Comparison of ENCODE assay signal across 9 cellular contexts in the genomic region with DNA sequence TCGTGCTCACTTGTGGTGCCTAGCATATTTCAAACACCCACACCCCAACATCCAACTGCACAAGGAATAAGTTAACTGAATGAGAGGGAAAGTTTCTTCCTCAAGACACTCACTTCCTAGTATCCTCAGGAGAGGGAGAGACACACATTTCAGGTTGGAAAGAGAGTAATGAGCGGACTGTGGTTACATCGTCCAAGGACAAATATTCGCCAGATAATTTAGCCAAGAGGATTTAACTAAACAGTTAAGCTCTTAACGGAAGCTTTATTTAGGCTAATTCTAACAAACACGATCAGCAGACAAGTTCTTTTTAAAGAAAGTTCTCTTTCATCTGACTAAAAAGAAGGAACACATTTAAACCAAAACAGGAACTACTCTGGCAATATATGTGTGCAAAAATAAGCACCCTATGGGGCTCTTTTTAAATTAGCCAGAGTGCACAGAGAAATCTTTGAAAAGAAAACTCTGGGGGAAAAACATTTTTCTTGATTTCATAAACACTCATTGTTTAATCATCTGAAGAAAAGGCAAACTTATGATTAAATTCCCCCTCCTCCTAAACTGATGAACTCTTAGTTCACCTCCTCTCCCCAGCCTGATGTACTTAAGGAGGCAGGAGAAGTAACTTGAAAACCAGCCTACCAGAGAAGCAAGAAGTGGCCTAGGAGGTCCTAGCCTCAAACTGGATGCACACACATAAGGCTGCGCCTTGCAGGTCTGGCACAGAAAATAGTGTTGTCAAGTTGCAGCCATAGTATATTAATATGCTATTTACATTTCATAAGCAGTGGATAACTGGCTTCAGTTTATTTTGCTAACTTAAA. TPM values are rescaled to one million over a fixed set of nuclear protein-coding genes. Genes with fewer than 3 reads are reported as not detected.
A peak's percentile ranks its signal among the peaks of the same experiment; 100 is the strongest.
DNase-seq lines count a peak whose midpoint lies in the region; ATAC-seq, FAIRE-seq and TF ChIP-seq lines count a peak whose summit lies in the region.
"Had no signal": no experiment of that assay in that cellular context is flagged by ENCODE, and none has a peak within 500 bp of the region (broad histone marks: within the 10 kb centered on the region; RNA-seq: fewer than 3 reads in every experiment).

No MANE protein-coding gene starts in this region.

- CTCF ChIA-PET in CD4-positive, alpha-beta T cell (lab: Charles Lee) = no interaction called here
- CTCF ChIA-PET in WTC11 (lab: Charles Lee) = interaction anchor here (0.7 kb wide), 1 partner anchor 266 kb away, joined by 3 read pairs; no protein-coding TSS in a partner anchor

- H3K4me3 Mint-ChIP-seq in CD4-positive, alpha-beta T cell = peak overlapping the region; percentile 43
- H3K4me3 Mint-ChIP-seq in WTC11 = no peak overlapping the region

- WGBS in small intestine, 3 donors = 52 to 79% (median 75%) methylated on average over 7 of the region's 7 CpGs

- H3K9me3 ChIP-seq in CD4-positive, alpha-beta T cell (ENCODE audit: control insufficient read depth, low read length) = no peaks in the 10 kb centered on the region
- H3K9me3 ChIP-seq in small intestine (ENCODE audit: control insufficient read depth, low read depth) = no peaks in the 10 kb centered on the region

- intact Hi-C loops in CD4-positive, alpha-beta T cell (cut with DNase I, micrococcal nuclease) = no loop called here
- intact Hi-C loops in Right ventricle myocardium superior (cut with DNase I) = loop anchor here (10.0 kb wide), 1 partner anchor 66 kb away; no protein-coding TSS in a partner anchor

- H3K4me1 ChIP-seq in small intestine (ENCODE audit: control insufficient read depth in 2 of 2, insufficient read depth in 1 of 2, low read depth in 1 of 2, low read length in 1 of 2) = no peaks in the 10 kb centered on the region

- peaks cover 2% of the 10 kb centered on the region for H3K9me3 Mint-ChIP-seq in CD4-positive, alpha-beta T cell
- H3K9me3 Mint-ChIP-seq in WTC11 = no peaks in the 10 kb centered on the region

- no peaks in the 10 kb centered on the region for H3K27me3 ChIP-seq in CD4-positive, alpha-beta T cell (ENCODE audit: control insufficient read depth, insufficient read depth, low read length)
- no peaks in the 10 kb centered on the region for H3K27me3 ChIP-seq in small intestine (ENCODE audit: control insufficient read depth in 2 of 2, insufficient read depth in 2 of 2, low read length in 2 of 2)

- no peaks in the 10 kb centered on the region for H3K27me3 Mint-ChIP-seq in CD4-positive, alpha-beta T cell
- no peaks in the 10 kb centered on the region for H3K27me3 Mint-ChIP-seq in WTC11 (ENCODE audit: low read depth)

- no peak for DNase-seq in CD4-positive, alpha-beta T cell
- peak; percentile 59 for DNase-seq in KG1 (lab: John Stamatoyannopoulos, UW)
- DNase-seq in germinal center (ENCODE audit: low spot score) = peak; percentile 48
- no peak for DNase-seq in small intestine
- no peak for DNase-seq in NCI-H345 treated with DMSO at 0.1 percent for 48 hours (lab: John Stamatoyannopoulos, UW; ENCODE audit: unreplicated experiment)
- no peak for DNase-seq in WTC11 (ENCODE audit: low spot score)
- DNase-seq in Right ventricle myocardium superior = no peak

- H3K4me3 ChIP-seq in small intestine (ENCODE audit: low read depth in 1 of 2, low read length in 2 of 2) = no peak overlapping the region

- peak overlapping the region; percentile 41 for H3K27ac ChIP-seq in CD4-positive, alpha-beta T cell (ENCODE audit: low read depth, low read length)
- peak overlapping the region in 1 of 2 donors; percentile 17 for H3K27ac ChIP-seq in small intestine (ENCODE audit: low read depth in 1 of 2, low read length in 1 of 2)

- H3K4me1 Mint-ChIP-seq in CD4-positive, alpha-beta T cell (ENCODE audit: low read depth) = peaks cover 76% of the 10 kb centered on the region
- H3K4me1 Mint-ChIP-seq in WTC11 = 0 out of 2 replicates have a peak, but pooled peaks cover 3% of the 10 kb centered on the region

- POLR2A ChIA-PET in CD4-positive, alpha-beta T cell (lab: Charles Lee) = interaction anchor here (1.0 to 8.2 kb wide), 7 partner anchors 9 to 347 kb away, joined by 3 to 92 read pairs (median 7); a partner anchor contains a TSS
- POLR2A ChIA-PET in WTC11 (lab: Charles Lee) = no interaction called here

- peaks cover 11% of the 10 kb centered on the region for H3K36me3 Mint-ChIP-seq in CD4-positive, alpha-beta T cell (ENCODE audit: low read depth)
- H3K36me3 Mint-ChIP-seq in WTC11 = no peaks in the 10 kb centered on the region

- no peak for TF ChIP-seq CTCF in CD4-positive, alpha-beta T cell (IDR thresholded peaks at IDR 0.05)
- TF ChIP-seq CTCF in WTC11 (IDR thresholded peaks at IDR 0.05) = no peak

- H3K27ac Mint-ChIP-seq in CD4-positive, alpha-beta T cell = peak overlapping the region; percentile 92
- no peak overlapping the region for H3K27ac Mint-ChIP-seq in WTC11

- FAIRE-seq in small intestine (lab: Jason Lieb, UNC) = no peak
- FAIRE-seq: urothelium cell line had no signal

- H3K36me3 ChIP-seq in small intestine (ENCODE audit: control insufficient read depth in 2 of 2, insufficient read depth in 2 of 2, low read length in 2 of 2) = no peaks in the 10 kb centered on the region

- ATAC-seq in CD4-positive, alpha-beta T cell (ENCODE audit: poor library complexity) = peak; percentile 73
- ATAC-seq in GM19324 (IDR thresholded peaks at IDR 0.05; ENCODE audit: low FRiP score, unreplicated experiment) = peak; percentile 69
- ATAC-seq in WTC11 = no peak
- no peak for ATAC-seq in Right ventricle myocardium superior (ENCODE audit: poor library complexity)

TF ChIP-seq in WTC11, 78 proteins besides CTCF, POLR2A, EP300 and RAD21 (continues in another document):
- TF ChIP-seq, protein P1, sequence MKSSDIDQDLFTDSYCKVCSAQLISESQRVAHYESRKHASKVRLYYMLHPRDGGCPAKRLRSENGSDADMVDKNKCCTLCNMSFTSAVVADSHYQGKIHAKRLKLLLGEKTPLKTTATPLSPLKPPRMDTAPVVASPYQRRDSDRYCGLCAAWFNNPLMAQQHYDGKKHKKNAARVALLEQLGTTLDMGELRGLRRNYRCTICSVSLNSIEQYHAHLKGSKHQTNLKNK (CRISPR knock-in tag; IDR thresholded peaks at IDR 0.05) = no peak
- TF ChIP-seq JAZF1 (CRISPR knock-in tag; IDR thresholded peaks at IDR 0.05) = no peak
- TF ChIP-seq, protein P2, sequence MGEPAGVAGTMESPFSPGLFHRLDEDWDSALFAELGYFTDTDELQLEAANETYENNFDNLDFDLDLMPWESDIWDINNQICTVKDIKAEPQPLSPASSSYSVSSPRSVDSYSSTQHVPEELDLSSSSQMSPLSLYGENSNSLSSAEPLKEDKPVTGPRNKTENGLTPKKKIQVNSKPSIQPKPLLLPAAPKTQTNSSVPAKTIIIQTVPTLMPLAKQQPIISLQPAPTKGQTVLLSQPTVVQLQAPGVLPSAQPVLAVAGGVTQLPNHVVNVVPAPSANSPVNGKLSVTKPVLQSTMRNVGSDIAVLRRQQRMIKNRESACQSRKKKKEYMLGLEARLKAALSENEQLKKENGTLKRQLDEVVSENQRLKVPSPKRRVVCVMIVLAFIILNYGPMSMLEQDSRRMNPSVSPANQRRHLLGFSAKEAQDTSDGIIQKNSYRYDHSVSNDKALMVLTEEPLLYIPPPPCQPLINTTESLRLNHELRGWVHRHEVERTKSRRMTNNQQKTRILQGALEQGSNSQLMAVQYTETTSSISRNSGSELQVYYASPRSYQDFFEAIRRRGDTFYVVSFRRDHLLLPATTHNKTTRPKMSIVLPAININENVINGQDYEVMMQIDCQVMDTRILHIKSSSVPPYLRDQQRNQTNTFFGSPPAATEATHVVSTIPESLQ (CRISPR knock-in tag; IDR thresholded peaks at IDR 0.05) = no peak
- no peak for TF ChIP-seq RELA (CRISPR knock-in tag; IDR thresholded peaks at IDR 0.05; ENCODE audit: borderline replicate concordance)
- TF ChIP-seq GABPB1 (CRISPR knock-in tag; IDR thresholded peaks at IDR 0.05) = no peak
- no peak for TF ChIP-seq MYBL2 (CRISPR knock-in tag; IDR thresholded peaks at IDR 0.05)
- TF ChIP-seq, protein P3, sequence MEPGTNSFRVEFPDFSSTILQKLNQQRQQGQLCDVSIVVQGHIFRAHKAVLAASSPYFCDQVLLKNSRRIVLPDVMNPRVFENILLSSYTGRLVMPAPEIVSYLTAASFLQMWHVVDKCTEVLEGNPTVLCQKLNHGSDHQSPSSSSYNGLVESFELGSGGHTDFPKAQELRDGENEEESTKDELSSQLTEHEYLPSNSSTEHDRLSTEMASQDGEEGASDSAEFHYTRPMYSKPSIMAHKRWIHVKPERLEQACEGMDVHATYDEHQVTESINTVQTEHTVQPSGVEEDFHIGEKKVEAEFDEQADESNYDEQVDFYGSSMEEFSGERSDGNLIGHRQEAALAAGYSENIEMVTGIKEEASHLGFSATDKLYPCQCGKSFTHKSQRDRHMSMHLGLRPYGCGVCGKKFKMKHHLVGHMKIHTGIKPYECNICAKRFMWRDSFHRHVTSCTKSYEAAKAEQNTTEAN (CRISPR knock-in tag; IDR thresholded peaks at IDR 0.05) = no peak
- TF ChIP-seq, protein P4, sequence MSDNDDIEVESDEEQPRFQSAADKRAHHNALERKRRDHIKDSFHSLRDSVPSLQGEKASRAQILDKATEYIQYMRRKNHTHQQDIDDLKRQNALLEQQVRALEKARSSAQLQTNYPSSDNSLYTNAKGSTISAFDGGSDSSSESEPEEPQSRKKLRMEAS (CRISPR knock-in tag; IDR thresholded peaks at IDR 0.05) = no peak
- no peak for TF ChIP-seq SP1 (CRISPR knock-in tag; conservative IDR thresholded peaks at IDR 0.05)
- no peak for TF ChIP-seq ZNF671 (CRISPR knock-in tag; IDR thresholded peaks at IDR 0.05)
- TF ChIP-seq, protein P5, sequence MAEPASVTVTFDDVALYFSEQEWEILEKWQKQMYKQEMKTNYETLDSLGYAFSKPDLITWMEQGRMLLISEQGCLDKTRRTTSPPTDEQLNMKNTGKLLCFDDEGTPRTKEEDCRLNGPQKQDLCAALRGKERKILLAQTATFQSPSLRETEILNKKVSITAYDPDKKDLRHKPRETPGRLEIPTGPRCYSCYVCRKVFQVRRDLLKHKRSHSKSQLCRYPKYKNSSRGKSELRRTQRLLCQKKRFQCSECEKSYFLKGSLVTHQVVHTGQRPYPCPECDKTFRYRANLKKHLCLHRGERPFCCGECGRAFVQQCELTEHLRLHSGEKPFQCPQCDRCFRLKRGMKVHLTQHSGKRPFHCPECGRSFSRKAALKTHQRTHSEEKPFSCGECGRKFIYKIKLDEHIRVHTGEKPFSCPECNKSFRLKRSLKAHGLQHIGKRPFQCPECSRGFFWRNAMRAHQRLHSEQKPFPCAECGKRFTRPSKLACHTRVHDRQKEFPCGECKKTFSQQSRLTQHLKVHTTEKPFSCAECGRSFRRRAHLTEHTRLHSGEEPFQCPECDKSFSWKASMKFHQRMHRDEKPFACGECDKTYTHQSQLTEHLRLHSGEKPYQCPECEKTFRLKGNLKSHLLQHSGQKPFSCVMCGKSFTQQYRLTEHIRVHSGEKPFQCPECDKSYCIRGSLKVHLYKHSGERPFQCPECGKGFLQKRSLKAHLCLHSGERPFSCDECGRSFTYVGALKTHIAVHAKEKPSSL (CRISPR knock-in tag; conservative IDR thresholded peaks at IDR 0.05) = no peak
- TF ChIP-seq ZBTB21 (CRISPR knock-in tag; IDR thresholded peaks at IDR 0.05; ENCODE audit: borderline replicate concordance) = no peak

RNA-seq across cellular contexts. Expression of a gene that starts 13.3 kb away (rescaled TPM):
- 1,000 to 10,000 TPM; 1,698 to 1,774 TPM for total RNA-seq in CD4-positive, alpha-beta T cell
- 10 to 100 TPM; 38.8 to 61.1 (median 51.1) TPM for polyA plus RNA-seq in small intestine
- total RNA-seq in WTC11 (2021) (26.7 to 32.0 TPM (median 31.2 TPM) in 3 replicates), Right ventricle myocardium superior (74.1 TPM)

Comparison
In these comparisons a context has a peak if more than half of its experiments do, and no peak if none do; other contexts are left out.
1. ATAC-seq: peak in CD4-positive, alpha-beta T cell (single experiment) and GM19324 (single experiment); none in WTC11 (single experiment) and Right ventricle myocardium superior (single experiment).
2. DNase-seq: peak in KG1 (single experiment) and germinal center (single experiment); none in CD4-positive, alpha-beta T cell (0 of 10), small intestine (single experiment), NCI-H345 treated with DMSO at 0.1 percent for 48 hours (single experiment), WTC11 (single experiment) and Right ventricle myocardium superior (single experiment).
3. RNA of a gene that starts 13.3 kb away (total RNA-seq): 1,698 to 1,774 TPM in CD4-positive, alpha-beta T cell; 74.1 TPM in Right ventricle myocardium superior (single experiment) and 26.7 to 32.0 TPM in WTC11; every median in the first group is over 10 times any median in the second.